In genomic region chr1:150765229-150765976, GRCh38 we compare ENCODE assay signal across 1 cellular context.
TF ChIP-seq lines count a peak whose summit lies in the region.

Gene CTSS, minus strand, starts transcription at chr1:150765778. Its CDS starts 1,015 bp downstream, at chr1:150764763.

TF ChIP-seq in K562, 482 proteins besides CTCF, POLR2A, EP300 and RAD21 (continued from another document and continues in another):
- TF ChIP-seq RREB1 (CRISPR knock-in tag; IDR thresholded peaks at IDR 0.05) (no peak), FOXO4 (CRISPR knock-in tag; IDR thresholded peaks at IDR 0.05) (no peak), CEBPG (CRISPR knock-in tag; IDR thresholded peaks at IDR 0.05) (no peak), CEBPG (tag; conservative IDR thresholded peaks at IDR 0.05 in 1 of 2, IDR thresholded peaks at IDR 0.05 in 1 of 2) (no peak), NR2C1 (IDR thresholded peaks at IDR 0.05) (no peak), NR2C1 (tag; IDR thresholded peaks at IDR 0.05) (no peak), ZNF274 (IDR thresholded peaks at IDR 0.05; ENCODE audit: borderline replicate concordance, low read depth, low read length) (no peak), ZNF644 (tag; IDR thresholded peaks at IDR 0.05; ENCODE audit: low read depth) (no peak), FOXP4 (CRISPR knock-in tag; IDR thresholded peaks at IDR 0.05; ENCODE audit: borderline replicate concordance) (no peak), SMARCB1 (IDR thresholded peaks at IDR 0.05; ENCODE audit: insufficient read length, low read depth) (no peak), GABPA (tag; conservative IDR thresholded peaks at IDR 0.05; ENCODE audit: low read depth) (no peak), ZNF24 (IDR thresholded peaks at IDR 0.05) (no peak), SMAD3 (CRISPR knock-in tag; conservative IDR thresholded peaks at IDR 0.05) (no peak), ZNF592 (IDR thresholded peaks at IDR 0.05) (peak; percentile 50; the same call in 1 of the 2 replicates), HDAC8 (tag; IDR thresholded peaks at IDR 0.05) (no peak), NFE2L1 (tag; IDR thresholded peaks at IDR 0.05; ENCODE audit: borderline replicate concordance, low read depth) (no peak), GATAD2B (IDR thresholded peaks at IDR 0.05; ENCODE audit: borderline replicate concordance) (no peak), ZNF77 (CRISPR knock-in tag; IDR thresholded peaks at IDR 0.05) (no peak), HNRNPUL1 (IDR thresholded peaks at IDR 0.05; ENCODE audit: low read length) (no peak), ZNF384 (IDR thresholded peaks at IDR 0.05; ENCODE audit: low read depth, low read length) (0 out of 2 replicates have a peak, but pooled peaks have one; percentile 7), PHF21A (IDR thresholded peaks at IDR 0.05; ENCODE audit: borderline replicate concordance, low read depth) (no peak), CREB1 (IDR thresholded peaks at IDR 0.05) (no peak), CREB1 (CRISPR knock-in tag; IDR thresholded peaks at IDR 0.05) (no peak), ZNF395 (CRISPR knock-in tag; IDR thresholded peaks at IDR 0.05) (no peak), SNRNP70 (optimal IDR thresholded peaks at IDR 0.05; ENCODE audit: low read depth, low read length) (no peak), HNRNPK (IDR thresholded peaks at IDR 0.05; ENCODE audit: low read depth, low read length, poor library complexity, severe bottlenecking) (no peak), ZNF318 (IDR thresholded peaks at IDR 0.05; ENCODE audit: borderline replicate concordance in 1 of 2, low read depth in 1 of 2) (no peak), DIDO1 (tag; IDR thresholded peaks at IDR 0.05; ENCODE audit: low read depth) (no peak), ATF4 (CRISPR knock-in tag; IDR thresholded peaks at IDR 0.05) (no peak)
